Comparison of ENCODE assay signal across 12 cellular contexts in the genomic region with DNA sequence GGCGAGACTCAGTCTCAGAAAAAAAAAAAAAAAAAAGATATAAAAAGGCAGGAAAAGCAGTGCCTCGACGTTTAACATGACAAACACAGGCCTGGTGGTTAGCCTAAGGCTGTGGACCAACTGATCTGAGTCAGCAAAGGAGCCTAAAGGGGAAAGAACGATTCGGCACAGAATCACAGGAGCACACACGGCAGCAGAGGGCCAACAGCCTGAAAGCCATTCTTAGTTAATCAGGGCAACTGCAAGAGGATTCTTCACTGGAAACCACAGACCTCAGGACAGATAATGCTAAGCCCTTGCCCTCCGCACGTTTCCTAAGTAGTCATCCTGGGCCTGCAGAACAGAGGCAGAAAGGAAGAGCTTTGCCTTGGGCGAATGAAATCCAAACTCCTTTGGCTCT. TPM values are rescaled to one million over a fixed set of nuclear protein-coding genes. Genes with fewer than 3 reads are reported as not detected.
A peak's percentile ranks its signal among the peaks of the same experiment; 100 is the strongest.
DNase-seq lines count a peak whose midpoint lies in the region; ATAC-seq and TF ChIP-seq lines count a peak whose summit lies in the region.
"Had no signal": no experiment of that assay in that cellular context is flagged by ENCODE, and none has a peak within 500 bp of the region (broad histone marks: within the 10 kb centered on the region; RNA-seq: fewer than 3 reads in every experiment).

No MANE protein-coding gene starts in this region.

- no peak overlapping the region for H3K4me3 ChIP-seq in SJCRH30
- no peak overlapping the region for H3K4me3 ChIP-seq in epithelial cell of esophagus (ENCODE audit: low read length)
- H3K4me3 ChIP-seq: right atrium auricular region, upper lobe of left lung had no signal

- DNase-seq in ELF-1 (ENCODE audit: low read depth, low spot score) (peak; percentile 93), SJCRH30 (peak; percentile 75 to 88), epithelial cell of esophagus (ENCODE audit: low read depth) (peak; percentile 47), nephron progenitor cell (no peak), posterior vena cava (ENCODE audit: low spot score) (no peak), NCI-H1048 (lab: John Stamatoyannopoulos, UW) (no peak)
- DNase-seq in effector memory CD8-positive, alpha-beta T cell, result no peak
- no peak for DNase-seq in stimulated activated CD4-positive, alpha-beta T cell treated with anti-CD3 and anti-CD28 coated beads, Interleukin-1b, Interleukin-23, amount 100 ng/mL, for 48 hours
- DNase-seq: activated T-cell treated with anti-CD3 and anti-CD28 coated beads for 4 hours, upper lobe of left lung had no signal

- no peak overlapping the region for H3K27ac ChIP-seq in SJCRH30
- H3K27ac ChIP-seq: right atrium auricular region, upper lobe of left lung had no signal

- H3K27ac Mint-ChIP-seq in nephron progenitor cell, result peak overlapping the region; percentile 84
- no peak overlapping the region for H3K27ac Mint-ChIP-seq in effector memory CD8-positive, alpha-beta T cell
- H3K27ac Mint-ChIP-seq: mesothelial cell of epicardium had no signal

- TF ChIP-seq CTCF in epithelial cell of esophagus (IDR thresholded peaks at IDR 0.05; ENCODE audit: insufficient read depth, low read depth, low read length, missing control alignments) (no peak), nephron progenitor cell (IDR thresholded peaks at IDR 0.05) (no peak)

- no peaks in the 10 kb centered on the region for H3K27me3 ChIP-seq in SJCRH30
- H3K27me3 ChIP-seq: right atrium auricular region, upper lobe of left lung had no signal

- no peak overlapping the region for H3K4me3 Mint-ChIP-seq in nephron progenitor cell
- H3K4me3 Mint-ChIP-seq in effector memory CD8-positive, alpha-beta T cell, result no peak overlapping the region
- H3K4me3 Mint-ChIP-seq: mesothelial cell of epicardium had no signal

- H3K4me1 Mint-ChIP-seq in nephron progenitor cell, result peaks cover 23% of the 10 kb centered on the region
- H3K4me1 Mint-ChIP-seq in effector memory CD8-positive, alpha-beta T cell (ENCODE audit: low read depth in 2 of 2), result peaks cover 24 to 26% of the 10 kb centered on the region in 2 donors

- intact Hi-C loops in posterior vena cava (cut with DNase I), result no loop called here

- peaks cover 36% of the 10 kb centered on the region for H3K36me3 Mint-ChIP-seq in nephron progenitor cell (ENCODE audit: low read depth)
- peaks cover 41% of the 10 kb centered on the region for H3K36me3 Mint-ChIP-seq in effector memory CD8-positive, alpha-beta T cell (ENCODE audit: insufficient read depth)

- peaks cover 2% of the 10 kb centered on the region for H3K27me3 Mint-ChIP-seq in nephron progenitor cell (ENCODE audit: low read depth, poor library complexity)
- H3K27me3 Mint-ChIP-seq in effector memory CD8-positive, alpha-beta T cell, result no peaks in the 10 kb centered on the region

- H3K36me3 ChIP-seq in SJCRH30, result peaks cover 40% of the 10 kb centered on the region

- ATAC-seq in effector memory CD8-positive, alpha-beta T cell (replicated peaks), result no peak

- H3K9me3 Mint-ChIP-seq in nephron progenitor cell, result no peaks in the 10 kb centered on the region
- H3K9me3 Mint-ChIP-seq in effector memory CD8-positive, alpha-beta T cell, result no peaks in the 10 kb centered on the region
- H3K9me3 Mint-ChIP-seq: mesothelial cell of epicardium had no signal

- peaks cover 41% of the 10 kb centered on the region for H3K4me1 ChIP-seq in SJCRH30

- no peaks in the 10 kb centered on the region for H3K9me3 ChIP-seq in SJCRH30 (replicated peaks)
- H3K9me3 ChIP-seq: right atrium auricular region, upper lobe of left lung had no signal

RNA-seq across cellular contexts. Expression of gene TMEM11, which starts 14.7 kb away (rescaled TPM):
- 86.1 and 88.9 TPM in 2 replicates for total RNA-seq in SJCRH30 (2014; rRNA removed; shearing (Covaris generic))
- total RNA-seq in posterior vena cava, result 10 to 100 TPM; 18.5 to 18.7 TPM

RNA-seq across cellular contexts. Expression of gene NATD1, which starts 53.9 kb away (rescaled TPM):
- total RNA-seq in SJCRH30 (2014; rRNA removed; shearing (Covaris generic)), result 5.1 and 5.4 TPM in 2 replicates
- 1 to 10 TPM; 7.8 to 8.8 TPM for total RNA-seq in posterior vena cava

Comparison
In these comparisons a context has a peak if more than half of its experiments do, and no peak if none do; other contexts are left out.
1. DNase-seq: peak in ELF-1 (single experiment), SJCRH30 (2 of 2) and epithelial cell of esophagus (single experiment); none in nephron progenitor cell (single experiment), effector memory CD8-positive, alpha-beta T cell (0 of 3), stimulated activated CD4-positive, alpha-beta T cell treated with anti-CD3 and anti-CD28 coated beads, Interleukin-1b, Interleukin-23, amount 100 ng/mL, for 48 hours (single experiment), posterior vena cava (single experiment) and NCI-H1048 (single experiment).